In genomic region chr6:170423030-170423429, GRCh38 we compare ENCODE assay signal across 1 cellular context.
TF ChIP-seq lines count a peak whose summit lies in the region.

No MANE protein-coding gene starts in this region.

TF ChIP-seq in K562, 482 proteins besides CTCF, POLR2A, EP300 and RAD21 (continued from another document):
- TF ChIP-seq CUX1 (CRISPR knock-in tag; IDR thresholded peaks at IDR 0.05) = no peak
TF ChIP-seq in K562: peak in this region for 0.
